8 cellular contexts compared by ENCODE assay signal in the genomic region with DNA sequence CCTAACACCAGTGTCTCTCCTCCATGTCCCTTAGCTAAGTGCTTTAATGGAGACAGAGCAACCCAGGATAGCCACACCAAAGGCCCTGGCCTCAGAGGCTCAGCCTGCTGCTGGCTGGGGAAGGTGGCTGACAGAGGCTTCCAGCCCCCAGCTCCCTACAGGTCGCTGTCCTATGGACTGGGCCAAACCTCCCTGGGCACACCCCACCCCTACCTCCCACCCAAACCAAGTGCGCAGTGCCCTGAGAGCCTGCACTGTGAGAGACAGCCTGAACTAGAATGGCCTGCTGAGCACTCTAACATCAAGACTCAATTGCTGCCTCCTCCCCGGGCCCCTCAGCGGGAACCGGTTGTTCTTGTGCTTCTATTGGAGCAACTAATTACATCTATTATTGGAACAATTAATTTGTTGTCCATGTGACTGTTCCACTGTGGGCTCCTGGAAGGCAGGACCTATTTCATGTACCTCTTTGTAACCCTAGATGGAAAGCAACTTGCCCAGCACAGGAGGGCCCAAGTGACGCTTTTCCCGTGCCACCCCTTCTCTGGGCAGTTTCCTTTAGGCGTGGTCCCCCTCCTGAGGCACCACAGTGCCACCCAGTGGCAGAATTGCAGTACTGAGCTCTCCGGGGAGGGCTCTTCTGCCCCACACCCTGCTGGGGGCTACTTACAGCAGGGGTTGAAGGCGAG.
DNase-seq lines count a peak whose midpoint lies in the region; ATAC-seq and TF ChIP-seq lines count a peak whose summit lies in the region.

No MANE protein-coding gene starts in this region.

- TF ChIP-seq RAD21 in neural cell (conservative IDR thresholded peaks at IDR 0.05), result peak; percentile 58

- peak; percentile 91 for ATAC-seq in GM21423 (IDR thresholded peaks at IDR 0.05; ENCODE audit: unreplicated experiment)
- peak; percentile 94 for ATAC-seq in stimulated activated naive CD8-positive, alpha-beta T cell treated with anti-CD3 and anti-CD28 coated beads, Interleukin-15, Interleukin-2, amounts not matched to agents 100 U/mL and 50 U/mL, for 24 hours

- peak; percentile 82 for DNase-seq in DMS53 (lab: John Stamatoyannopoulos, UW)
- DNase-seq in HT1080 (ENCODE audit: low read depth), result peak; percentile 62
- peak; percentile 79 for DNase-seq in activated T-cell treated with anti-CD3 and anti-CD28 coated beads, Interleukin-2, amount 50 U/mL, for 1 hour
- peak; percentile 42 for DNase-seq in fibroblast of gingiva (ENCODE audit: low read depth)
- DNase-seq in stimulated activated naive CD8-positive, alpha-beta T cell treated with anti-CD3 and anti-CD28 coated beads, Interleukin-15, Interleukin-2, amounts not matched to agents 100 U/mL and 50 U/mL, for 24 hours, result peak; percentile 81

- no peaks in the 10 kb centered on the region for H4K20me1 ChIP-seq in OCI-LY3 (ENCODE audit: insufficient read depth, low read length)
- H4K20me1 ChIP-seq in neural cell (ENCODE audit: insufficient read depth), result no peaks in the 10 kb centered on the region

- H3K79me2 ChIP-seq in OCI-LY3 (ENCODE audit: low read length) (no peaks in the 10 kb centered on the region), neural cell (replicated peaks; ENCODE audit: insufficient read depth, low read length) (no peaks in the 10 kb centered on the region)

- H3K27ac ChIP-seq in OCI-LY3 (ENCODE audit: low read length), result no peak overlapping the region
- no peak overlapping the region for H3K27ac ChIP-seq in neural cell (ENCODE audit: low read length)

- H3K4me2 ChIP-seq in OCI-LY3 (ENCODE audit: low read length) (peak overlapping the region; percentile 53), neural cell (ENCODE audit: low read length) (no peak overlapping the region)

- H3K9me3 ChIP-seq in OCI-LY3 (ENCODE audit: insufficient read depth, low read length), result no peaks in the 10 kb centered on the region
- H3K9me3 ChIP-seq in neural cell (ENCODE audit: low read length), result no peaks in the 10 kb centered on the region

- H3K27me3 ChIP-seq in OCI-LY3 (ENCODE audit: low read depth, low read length) (peaks cover 3% of the 10 kb centered on the region; the same call in 1 of the 2 replicates), neural cell (ENCODE audit: insufficient read depth, low read depth, low read length) (no peaks in the 10 kb centered on the region)

- no peak overlapping the region for H3K4me3 ChIP-seq in OCI-LY3 (ENCODE audit: low read length)
- H3K4me3 ChIP-seq in neural cell (ENCODE audit: low read length), result no peak overlapping the region

- H3K36me3 ChIP-seq in OCI-LY3 (replicated peaks; ENCODE audit: low read depth, low read length) (no peaks in the 10 kb centered on the region), neural cell (ENCODE audit: insufficient read depth, low read length) (no peaks in the 10 kb centered on the region)

- H3K4me1 ChIP-seq in OCI-LY3 (ENCODE audit: low read length), result no peaks in the 10 kb centered on the region

- TF ChIP-seq CTCF in OCI-LY3 (IDR thresholded peaks at IDR 0.05; ENCODE audit: low read depth, low read length), result peak; percentile 83
- TF ChIP-seq CTCF in neural cell (IDR thresholded peaks at IDR 0.05; ENCODE audit: poor library complexity, severe bottlenecking), result peak; percentile 67

- H3K9ac ChIP-seq in OCI-LY3 (ENCODE audit: low read length) (no peak overlapping the region), neural cell (ENCODE audit: low read length) (no peak overlapping the region)

- TF ChIP-seq EP300 in neural cell (conservative IDR thresholded peaks at IDR 0.05; ENCODE audit: poor library complexity, severe bottlenecking), result no peak

- H2AFZ ChIP-seq in OCI-LY3 (ENCODE audit: low read depth, low read length), result peak overlapping the region; percentile 62
- H2AFZ ChIP-seq in neural cell (ENCODE audit: low read depth, low read length), result no peak overlapping the region

- H3K9me2 ChIP-seq in neural cell (ENCODE audit: insufficient read depth, low read length), result no peaks in the 10 kb centered on the region

- no peaks in the 10 kb centered on the region for H3F3A ChIP-seq in neural cell (ENCODE audit: insufficient read depth, low read length, poor library complexity, severe bottlenecking)

TF ChIP-seq in neural cell, 6 proteins besides CTCF, POLR2A, EP300 and RAD21:
- TF ChIP-seq EZH2 (IDR thresholded peaks at IDR 0.05; ENCODE audit: borderline replicate concordance, insufficient read depth, low read length, poor library complexity, severe bottlenecking) (no peak), SMC3 (conservative IDR thresholded peaks at IDR 0.05; ENCODE audit: poor library complexity) (peak; percentile 58)
